8 cellular contexts compared by ENCODE assay signal in genomic region chr10:114095676-114096331, GRCh38. TPM values are rescaled to one million over a fixed set of nuclear protein-coding genes. Genes with fewer than 3 reads are reported as not detected.
DNase-seq lines count a peak whose midpoint lies in the region; ATAC-seq lines count a peak whose summit lies in the region.

No MANE protein-coding gene starts in this region.

- peak; percentile 71 for ATAC-seq in activated CD8-positive, alpha-beta memory T cell treated with anti-CD3 and anti-CD28 coated beads, Interleukin-2, amount 10 ng/mL, durations not matched to agents 7 days and 5 days
- ATAC-seq in HG03196 (IDR thresholded peaks at IDR 0.05; ENCODE audit: unreplicated experiment): peak; percentile 49

- peak overlapping the region; percentile 19 for H3K4me3 Mint-ChIP-seq in activated CD8-positive, alpha-beta memory T cell treated with anti-CD3 and anti-CD28 coated beads, Interleukin-2, amount 10 ng/mL, durations not matched to agents 7 days and 5 days
- H3K4me3 Mint-ChIP-seq in T-helper 2 cell treated with Interferon-gamma antibody and Interleukin-4, amounts not matched to agents 5 μg/mL and 100 μg/mL, for 36 hours: peak overlapping the region; percentile 15

- peaks cover 53% of the 10 kb centered on the region for H3K4me1 Mint-ChIP-seq in activated CD8-positive, alpha-beta memory T cell treated with anti-CD3 and anti-CD28 coated beads, Interleukin-2, amount 10 ng/mL, durations not matched to agents 7 days and 5 days
- peaks cover 27% of the 10 kb centered on the region for H3K4me1 Mint-ChIP-seq in T-helper 2 cell treated with Interferon-gamma antibody and Interleukin-4, amounts not matched to agents 5 μg/mL and 100 μg/mL, for 36 hours (ENCODE audit: low read depth)

- CTCF ChIA-PET in activated CD8-positive, alpha-beta memory T cell treated with anti-CD3 and anti-CD28 coated beads, Interleukin-2, amount 10 ng/mL, durations not matched to agents 7 days and 5 days (lab: Charles Lee): interaction anchor here (0.9 to 1.6 kb wide), 6 partner anchors 11 to 417 kb away, joined by 3 to 6 read pairs (median 4); partner anchors contain the start of gene CASP7

- peak overlapping the region; percentile 3 for H3K27ac Mint-ChIP-seq in activated CD8-positive, alpha-beta memory T cell treated with anti-CD3 and anti-CD28 coated beads, Interleukin-2, amount 10 ng/mL, durations not matched to agents 7 days and 5 days
- H3K27ac Mint-ChIP-seq in T-helper 2 cell treated with Interferon-gamma antibody and Interleukin-4, amounts not matched to agents 5 μg/mL and 100 μg/mL, for 36 hours: no peak overlapping the region

- H3K36me3 Mint-ChIP-seq in activated CD8-positive, alpha-beta memory T cell treated with anti-CD3 and anti-CD28 coated beads, Interleukin-2, amount 10 ng/mL, durations not matched to agents 7 days and 5 days: peaks cover 6% of the 10 kb centered on the region
- H3K36me3 Mint-ChIP-seq in T-helper 2 cell treated with Interferon-gamma antibody and Interleukin-4, amounts not matched to agents 5 μg/mL and 100 μg/mL, for 36 hours (ENCODE audit: low read depth): no peaks in the 10 kb centered on the region

- no peak for DNase-seq in activated CD8-positive, alpha-beta memory T cell treated with anti-CD3 and anti-CD28 coated beads, Interleukin-2, amount 10 ng/mL, durations not matched to agents 7 days and 5 days
- no peak for DNase-seq in activated CD8-positive, alpha-beta memory T cell treated with anti-CD3 and anti-CD28 coated beads for 24 hours
- DNase-seq in T-helper 2 cell treated with Interferon-gamma antibody and Interleukin-4, amounts not matched to agents 5 μg/mL and 100 μg/mL, for 36 hours (ENCODE audit: low spot score): no peak
- DNase-seq in germinal center (ENCODE audit: low spot score) (no peak), H4 (ENCODE audit: low spot score) (no peak), NCI-H187 treated with DMSO at 0.1 percent for 48 hours (lab: John Stamatoyannopoulos, UW) (no peak)
- no peak for DNase-seq in stimulated activated CD4-positive, alpha-beta T cell treated with anti-CD3 and anti-CD28 coated beads, Interleukin-1b, Interleukin-23, amount 100 ng/mL, for 48 hours

- peaks cover 16% of the 10 kb centered on the region for H3K27me3 Mint-ChIP-seq in activated CD8-positive, alpha-beta memory T cell treated with anti-CD3 and anti-CD28 coated beads, Interleukin-2, amount 10 ng/mL, durations not matched to agents 7 days and 5 days
- H3K27me3 Mint-ChIP-seq in T-helper 2 cell treated with Interferon-gamma antibody and Interleukin-4, amounts not matched to agents 5 μg/mL and 100 μg/mL, for 36 hours (ENCODE audit: low read depth): peaks cover 70% of the 10 kb centered on the region

- peaks cover 2% of the 10 kb centered on the region for H3K9me3 Mint-ChIP-seq in activated CD8-positive, alpha-beta memory T cell treated with anti-CD3 and anti-CD28 coated beads, Interleukin-2, amount 10 ng/mL, durations not matched to agents 7 days and 5 days (ENCODE audit: low read depth)
- peaks cover 4% of the 10 kb centered on the region for H3K9me3 Mint-ChIP-seq in T-helper 2 cell treated with Interferon-gamma antibody and Interleukin-4, amounts not matched to agents 5 μg/mL and 100 μg/mL, for 36 hours

RNA-seq across cellular contexts. Expression of gene ADRB1, which starts 52.1 kb away (rescaled TPM):
- 1 to 10 TPM; 2.3 to 2.8 TPM for total RNA-seq in activated CD8-positive, alpha-beta memory T cell treated with anti-CD3 and anti-CD28 coated beads, Interleukin-2, amount 10 ng/mL, durations not matched to agents 7 days and 5 days
- 1.1 and 1.9 TPM in 2 replicates for total RNA-seq in H4 (2014; rRNA removed; shearing (Covaris generic))
